In genomic region chr18:76494181-76494540, GRCh38 we compare ENCODE assay signal across 7 cellular contexts. TPM values are rescaled to one million over a fixed set of nuclear protein-coding genes. Genes with fewer than 3 reads are reported as not detected.
A peak's percentile ranks its signal among the peaks of the same experiment; 100 is the strongest.
DNase-seq lines count a peak whose midpoint lies in the region; ATAC-seq and TF ChIP-seq lines count a peak whose summit lies in the region.

No MANE protein-coding gene starts in this region.

- H3K9me3 ChIP-seq in iPS-15b (ENCODE audit: control insufficient read depth, insufficient read depth, low read length) (no peaks in the 10 kb centered on the region), spleen (no peaks in the 10 kb centered on the region)

- H3K27me3 ChIP-seq in iPS-15b (ENCODE audit: control insufficient read depth, insufficient read depth, low read length) (peaks cover 48% of the 10 kb centered on the region), spleen (replicated peaks in 1 of 7) (peaks cover 0 to 53% (median 3%) of the 10 kb centered on the region in 7 donors)

- no peak for TF ChIP-seq POLR2A in spleen (IDR thresholded peaks at IDR 0.05)

- H3K4me3 ChIP-seq in GM12864 (ENCODE audit: low read depth, low read length) = peak overlapping the region; percentile 64
- peak overlapping the region; percentile 88 for H3K4me3 ChIP-seq in iPS-15b (ENCODE audit: low read depth, low read length)
- H3K4me3 ChIP-seq in spleen = peak overlapping the region; percentile 56 to 90 (median 76)

- no peaks in the 10 kb centered on the region for H3K36me3 ChIP-seq in iPS-15b (ENCODE audit: control insufficient read depth, insufficient read depth, low read length)
- no peaks in the 10 kb centered on the region for H3K36me3 ChIP-seq in spleen

- DNase-seq in GM12864 (ENCODE audit: low read depth) (no peak), NCI-H1092 (lab: John Stamatoyannopoulos, UW) (peak; percentile 63), amniotic epithelial cell (ENCODE audit: low read depth) (peak; percentile 61), spleen (peak; percentile 88), NCI-H446 treated with DMSO at 0.1 percent for 48 hours (lab: John Stamatoyannopoulos, UW) (no peak)

- H3K4me1 ChIP-seq in iPS-15b (ENCODE audit: control insufficient read depth, insufficient read depth, low read length) = peaks cover 5% of the 10 kb centered on the region
- H3K4me1 ChIP-seq in spleen = peaks cover 4 to 89% (median 38%) of the 10 kb centered on the region in 6 donors

- intact Hi-C loops in spleen (cut with DNase I; ENCODE audit: low total_unique reads) = no loop called here

- TF ChIP-seq CTCF in GM12864 (IDR thresholded peaks at IDR 0.05; ENCODE audit: low read depth, low read length, missing control alignments) = no peak
- TF ChIP-seq CTCF in spleen (IDR thresholded peaks at IDR 0.05 in 8 of 11, conservative IDR thresholded peaks at IDR 0.05 in 3 of 11) = no peak

- no peak overlapping the region for H3K9ac ChIP-seq in iPS-15b (ENCODE audit: low read depth, low read length)

- 0 to 2% (median 1%) methylated on average over 13 to 21 of the region's 21 CpGs for WGBS in spleen, 5 donors

- H3K27ac ChIP-seq in spleen = peak overlapping the region; percentile 71 to 97 (median 88)

- no peak for ATAC-seq in HG03521 (IDR thresholded peaks at IDR 0.05; ENCODE audit: unreplicated experiment)

RNA-seq across cellular contexts. Expression of gene ZNF516, which starts 0.9 kb away (rescaled TPM):
- total RNA-seq in spleen = 10 to 100 TPM; 20.8 to 58.4 (median 41.1) TPM
- 1 to 10 TPM; 4.5 to 8.7 (median 4.9) TPM for polyA plus RNA-seq in spleen

Comparison
In these comparisons a context has a peak if more than half of its experiments do, and no peak if none do; other contexts are left out.
1. DNase-seq: peak in NCI-H1092 (single experiment), amniotic epithelial cell (single experiment) and spleen (single experiment); none in GM12864 (single experiment) and NCI-H446 treated with DMSO at 0.1 percent for 48 hours (single experiment).
2. Peak in every context shown above with its lines, with median percentiles within 50 percentile points of each other: H3K4me3 ChIP-seq.